Comparison of ENCODE assay signal across 8 cellular contexts in genomic region chr20:53590563-53590962, GRCh38. TPM values are rescaled to one million over a fixed set of nuclear protein-coding genes. Genes with fewer than 3 reads are reported as not detected.
DNase-seq lines count a peak whose midpoint lies in the region; ATAC-seq, FAIRE-seq and TF ChIP-seq lines count a peak whose summit lies in the region.
"Not testable (repeated sequence)": the region's sequence is repeated elsewhere in the genome, so short reads cannot be mapped to it uniquely, and the experiment has no call there.

No MANE protein-coding gene starts in this region.

- H3K36me3 ChIP-seq in DOHH2 (ENCODE audit: control insufficient read depth, low read length) = peaks cover 15% of the 10 kb centered on the region
- not testable (repeated sequence) for H3K36me3 ChIP-seq in MM.1S (replicated peaks; ENCODE audit: insufficient read depth, low read length); K562 (ENCODE audit: control insufficient read depth, insufficient read depth, low read length); prostate gland; upper lobe of right lung

- TF ChIP-seq EP300 in K562 (IDR thresholded peaks at IDR 0.05; ENCODE audit: low read length) = not testable (repeated sequence)

- H3K27ac ChIP-seq in DOHH2 (ENCODE audit: low read depth, low read length) (peak overlapping the region; percentile 95), MM.1S (ENCODE audit: low read length) (peak overlapping the region; percentile 98), K562 (ENCODE audit: extremely low read depth, low read depth, low read length) (peak overlapping the region; percentile 93), prostate gland (peak overlapping the region; percentile 98 to 99), upper lobe of right lung (peak overlapping the region; percentile 97)

- H3K4me3 ChIP-seq in DOHH2 (ENCODE audit: low read length) = peak overlapping the region; percentile 92
- H3K4me3 ChIP-seq in MM.1S (ENCODE audit: low read length) = peak overlapping the region; percentile 89
- H3K4me3 ChIP-seq in K562 = peak overlapping the region; percentile 90
- peak overlapping the region; percentile 41 for H3K4me3 ChIP-seq in fibroblast of mammary gland (ENCODE audit: control insufficient read depth, low read depth, low read length)
- H3K4me3 ChIP-seq in prostate gland = peak overlapping the region in 1 of 2 donors; percentile 1
- H3K4me3 ChIP-seq in upper lobe of right lung = peak overlapping the region; percentile 71

- H3K79me2 ChIP-seq in DOHH2 (ENCODE audit: control insufficient read depth, low read length) = peaks cover 80% of the 10 kb centered on the region
- peaks cover 83% of the 10 kb centered on the region for H3K79me2 ChIP-seq in MM.1S (ENCODE audit: low read length)
- peaks cover 83% of the 10 kb centered on the region for H3K79me2 ChIP-seq in K562 (ENCODE audit: control insufficient read depth, insufficient read depth, low read length)

- peak overlapping the region; percentile 97 for H3K4me3 Mint-ChIP-seq in activated CD4-positive, alpha-beta T cell treated with anti-CD3 and anti-CD28 coated beads for 36 hours

- not testable (repeated sequence) for H3K9me1 ChIP-seq in K562 (ENCODE audit: control insufficient read depth, insufficient read depth, low read length)

- TF ChIP-seq CTCF in DOHH2 (IDR thresholded peaks at IDR 0.05; ENCODE audit: low read depth, low read length, poor library complexity, severe bottlenecking); MM.1S (IDR thresholded peaks at IDR 0.05; ENCODE audit: low read length); K562 (IDR thresholded peaks at IDR 0.05 in 2 of 3, conservative IDR thresholded peaks at IDR 0.05 in 1 of 3; ENCODE audit: insufficient read depth in 2 of 3, low read depth in 1 of 3, low read length in 3 of 3); fibroblast of mammary gland (conservative IDR thresholded peaks at IDR 0.05; ENCODE audit: control insufficient read depth, insufficient read depth, low read depth, low read length); prostate gland (IDR thresholded peaks at IDR 0.05); upper lobe of right lung (IDR thresholded peaks at IDR 0.05): not testable (repeated sequence)

- FAIRE-seq in K562 (lab: Jason Lieb, UNC) = not testable (repeated sequence)

- ATAC-seq in activated CD4-positive, alpha-beta T cell treated with anti-CD3 and anti-CD28 coated beads for 36 hours; K562; upper lobe of right lung: not testable (repeated sequence)

- H3K9me2 ChIP-seq in DOHH2 (replicated peaks; ENCODE audit: control insufficient read depth, low read length); MM.1S (replicated peaks; ENCODE audit: insufficient read depth, low read length): not testable (repeated sequence)

- H3K27ac Mint-ChIP-seq in activated CD4-positive, alpha-beta T cell treated with anti-CD3 and anti-CD28 coated beads for 36 hours = peak overlapping the region; percentile 99

- POLR2A ChIA-PET in activated CD4-positive, alpha-beta T cell treated with anti-CD3 and anti-CD28 coated beads for 36 hours (lab: Charles Lee) = interaction anchor here (0.6 kb wide), 1 partner anchor 70 kb away, joined by 3 read pairs; no protein-coding TSS in a partner anchor
- POLR2A ChIA-PET in K562 (lab: Yijun Ruan, JAX) = not testable (repeated sequence)

- H3K27me3 ChIP-seq in DOHH2 (ENCODE audit: control insufficient read depth, low read length); MM.1S (replicated peaks; ENCODE audit: insufficient read depth, low read length); K562 (ENCODE audit: control insufficient read depth in 2 of 2, insufficient read depth in 2 of 2, low read length in 2 of 2); prostate gland (replicated peaks; ENCODE audit: insufficient read depth); upper lobe of right lung: not testable (repeated sequence)

- not testable (repeated sequence) for H3K9me3 ChIP-seq in DOHH2 (ENCODE audit: control insufficient read depth, insufficient read depth, low read length); MM.1S (replicated peaks; ENCODE audit: insufficient read depth, low read length); K562 (replicated peaks; ENCODE audit: control insufficient read depth, insufficient read depth, low read depth, low read length); prostate gland; upper lobe of right lung

- not testable (repeated sequence) for H2AFZ ChIP-seq in MM.1S (ENCODE audit: low read length); K562 (ENCODE audit: low read depth, low read length)

- CTCF ChIA-PET in activated CD4-positive, alpha-beta T cell treated with anti-CD3 and anti-CD28 coated beads for 36 hours (lab: Charles Lee) = interaction anchor here (0.6 kb wide), 1 partner anchor 9 kb away, joined by 3 read pairs; no protein-coding TSS in a partner anchor
- CTCF ChIA-PET in K562 (lab: Yijun Ruan, JAX; ENCODE audit: low intra/inter-chr PET ratio) = not testable (repeated sequence)

- H3K9me3 Mint-ChIP-seq in activated CD4-positive, alpha-beta T cell treated with anti-CD3 and anti-CD28 coated beads for 36 hours (ENCODE audit: low read depth) = not testable (repeated sequence)

- H3K4me2 ChIP-seq in DOHH2 (ENCODE audit: low read length) (peak overlapping the region; percentile 95), MM.1S (ENCODE audit: low read depth, low read length) (peak overlapping the region; percentile 85), K562 (ENCODE audit: insufficient read depth, low read length) (peak overlapping the region; percentile 81)

- in situ Hi-C loops in K562 (cut with MboI) = not testable (repeated sequence)

- not testable (repeated sequence) for DNase-seq in MM.1S; activated CD4-positive, alpha-beta T cell treated with anti-CD3 and anti-CD28 coated beads for 36 hours; K562 (ENCODE audit: extremely low read depth in 1 of 4, low spot score in 3 of 4); fibroblast of mammary gland (ENCODE audit: low read depth); prostate gland (ENCODE audit: low spot score); upper lobe of right lung
- peak; percentile 27 for DNase-seq in medulla oblongata (ENCODE audit: extremely low spot score)

- TF ChIP-seq POLR2A in K562 (conservative IDR thresholded peaks at IDR 0.05); prostate gland (IDR thresholded peaks at IDR 0.05): not testable (repeated sequence)

- peak overlapping the region; percentile 99 for H3K9ac ChIP-seq in MM.1S (ENCODE audit: low read length)
- peak overlapping the region; percentile 71 to 90; a peak in 3 of 4 replicates for H3K9ac ChIP-seq in K562 (ENCODE audit: insufficient read depth in 1 of 2, low read depth in 2 of 2, low read length in 2 of 2)

- peaks cover 17% of the 10 kb centered on the region for H3K36me3 Mint-ChIP-seq in activated CD4-positive, alpha-beta T cell treated with anti-CD3 and anti-CD28 coated beads for 36 hours (ENCODE audit: low read depth)

- intact Hi-C loops in activated CD4-positive, alpha-beta T cell treated with anti-CD3 and anti-CD28 coated beads for 36 hours (cut with DNase I, micrococcal nuclease) = loop anchor here in 1 of 2 experiments (5.0 kb wide), 1 partner anchor 162 kb away; no protein-coding TSS in a partner anchor
- intact Hi-C loops in K562 (cut with micrococcal nuclease) (loop anchor here (5.0 kb wide), 2 partner anchors 327 to 347 kb away; no protein-coding TSS in a partner anchor), prostate gland (cut with DNase I) (loop anchor here (5.0 kb wide), 1 partner anchor 237 kb away; no protein-coding TSS in a partner anchor)
- intact Hi-C loops in upper lobe of right lung (cut with DNase I) = not testable (repeated sequence)

- peaks cover 20% of the 10 kb centered on the region for H3F3A ChIP-seq in DOHH2 (ENCODE audit: control insufficient read depth, insufficient read depth)
- H3F3A ChIP-seq in MM.1S (ENCODE audit: insufficient read depth, low read length) = peaks cover 36% of the 10 kb centered on the region

- TF ChIP-seq RAD21 in K562 (CRISPR knock-in tag; conservative IDR thresholded peaks at IDR 0.05 in 1 of 2, IDR thresholded peaks at IDR 0.05 in 1 of 2) = not testable (repeated sequence)

- not testable (repeated sequence) for H4K20me1 ChIP-seq in DOHH2 (ENCODE audit: control insufficient read depth, insufficient read depth, low read depth, low read length); MM.1S (ENCODE audit: insufficient read depth, low read length); K562 (replicated peaks; ENCODE audit: control insufficient read depth, insufficient read depth, low read length)

- H3K4me1 ChIP-seq in DOHH2 (ENCODE audit: control insufficient read depth, low read length) = peaks cover 63% of the 10 kb centered on the region
- not testable (repeated sequence) for H3K4me1 ChIP-seq in MM.1S (ENCODE audit: low read length); K562 (replicated peaks in 1 of 2; ENCODE audit: control insufficient read depth in 2 of 2, insufficient read depth in 2 of 2, low read length in 2 of 2); prostate gland (replicated peaks)
- peaks cover 18% of the 10 kb centered on the region for H3K4me1 ChIP-seq in upper lobe of right lung

- H3K4me1 Mint-ChIP-seq in activated CD4-positive, alpha-beta T cell treated with anti-CD3 and anti-CD28 coated beads for 36 hours = peaks cover 36% of the 10 kb centered on the region

- H3K27me3 Mint-ChIP-seq in activated CD4-positive, alpha-beta T cell treated with anti-CD3 and anti-CD28 coated beads for 36 hours = not testable (repeated sequence)

- not testable (repeated sequence) for BruUV-seq in K562 (replicated peaks; lab: Mats Ljungman, UMichigan)

RNA-seq across cellular contexts. Expression of gene ZNF217, which starts 3.1 kb away (rescaled TPM):
- 10 to 100 TPM; 41.5 to 45.6 TPM for total RNA-seq in activated CD4-positive, alpha-beta T cell treated with anti-CD3 and anti-CD28 coated beads for 36 hours
- 27.8 and 53.4 TPM in 2 replicates for total RNA-seq in K562 (2011; cell fraction: chromatin; rRNA removed; ENCODE audit: low replicate concordance)
- total RNA-seq in K562 (2011; cell fraction: nucleolus; rRNA removed) = 21.3 and 24.7 TPM in 2 replicates
- 26.2 and 28.5 TPM in 2 replicates for total RNA-seq in K562 (2011; cell fraction: nucleoplasm; rRNA removed)
- total RNA-seq in K562 (2014; rRNA removed) (16.8 and 17.7 TPM in 2 replicates), K562 (2014; rRNA removed; fragmentation: Illumina TruSeq; extraction: Trizol) (23.4 and 25.0 TPM in 2 replicates), K562 (2015; rRNA removed; fragmentation: Illumina TruSeq; extraction: Trizol) (18.7 and 21.8 TPM in 2 replicates), K562 (2021) (39.7 and 41.8 TPM in 2 replicates), prostate gland (10 to 100 TPM; 35.4 to 44.5 TPM), upper lobe of right lung (30.9 TPM)
- polyA plus RNA-seq in K562 (2011; rRNA removed) (11.4 and 12.9 TPM in 2 replicates), K562 (2014; fragmentation: Illumina TruSeq; extraction: Trizol) (19.3 and 26.7 TPM in 2 replicates), K562 (2014; fragmentation: Nextera tagmentation; extraction: Ambion mirVana) (1 to 10 TPM; 3.0 to 7.1 TPM), K562 (2014; rRNA removed) (16.0 and 23.5 TPM in 2 replicates)
- 6.8 and 8.6 TPM in 2 replicates for polyA plus RNA-seq in K562 (2011; cell fraction: cytosol; rRNA removed)
- polyA plus RNA-seq in K562 (2011; cell fraction: nucleus; rRNA removed) = 19.8 and 24.3 TPM in 2 replicates
- polyA plus RNA-seq in K562 (2012) = 17.7 and 21.1 TPM in 2 replicates
- 36.2 and 44.6 TPM in 2 replicates for polyA minus RNA-seq in K562 (2011; rRNA and poly(A)+ RNA removed)
- 21.7 and 25.7 TPM in 2 replicates for polyA minus RNA-seq in K562 (2011; cell fraction: cytosol; rRNA and poly(A)+ RNA removed)
- polyA minus RNA-seq in K562 (2011; cell fraction: nucleus; rRNA and poly(A)+ RNA removed) = 19.7 and 29.4 TPM in 2 replicates
